Comparison of ENCODE assay signal across 1 cellular context in the genomic region with DNA sequence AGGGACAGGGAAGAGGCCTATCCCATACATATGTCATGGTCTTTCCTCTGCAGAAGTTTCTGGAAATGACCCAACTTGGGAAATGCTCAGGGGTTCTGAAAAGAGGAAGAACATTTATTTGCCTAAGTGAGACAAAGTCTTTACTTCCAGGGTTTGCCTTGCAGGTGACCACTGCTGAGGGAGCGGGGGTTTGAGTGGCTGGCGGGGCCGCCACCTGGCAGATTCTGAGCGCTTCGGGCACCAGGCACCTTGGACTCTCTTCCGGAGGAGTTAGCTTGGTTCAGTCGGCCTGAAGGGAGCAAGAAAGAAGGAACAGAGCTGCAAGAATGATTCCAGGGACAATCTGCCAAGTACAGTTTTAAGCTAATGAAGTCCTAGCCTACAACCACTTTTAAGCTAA.
TF ChIP-seq lines count a peak whose summit lies in the region.

No MANE protein-coding gene starts in this region.

TF ChIP-seq in GM23338, 12 proteins besides CTCF, POLR2A, EP300 and RAD21:
- TF ChIP-seq NANOG (IDR thresholded peaks at IDR 0.05; ENCODE audit: borderline replicate concordance) (no peak), CREB1 (CRISPR knock-in tag; IDR thresholded peaks at IDR 0.05; ENCODE audit: low read depth) (no peak), JUNB (IDR thresholded peaks at IDR 0.05; ENCODE audit: unreplicated experiment) (no peak), ZNF114 (CRISPR knock-in tag; IDR thresholded peaks at IDR 0.05) (no peak), ZNF331 (CRISPR knock-in tag; IDR thresholded peaks at IDR 0.05; ENCODE audit: low read depth) (no peak), EZH2phosphoT487 (IDR thresholded peaks at IDR 0.05; ENCODE audit: unreplicated experiment) (no peak), POLR2AphosphoS5 (IDR thresholded peaks at IDR 0.05; ENCODE audit: low read depth) (no peak), ZNF462 (CRISPR knock-in tag; IDR thresholded peaks at IDR 0.05) (no peak), STAT1 (IDR thresholded peaks at IDR 0.05; ENCODE audit: unreplicated experiment) (no peak), EZH2 (IDR thresholded peaks at IDR 0.05; ENCODE audit: low read depth, unreplicated experiment) (no peak)
- TF ChIP-seq, protein P1, sequence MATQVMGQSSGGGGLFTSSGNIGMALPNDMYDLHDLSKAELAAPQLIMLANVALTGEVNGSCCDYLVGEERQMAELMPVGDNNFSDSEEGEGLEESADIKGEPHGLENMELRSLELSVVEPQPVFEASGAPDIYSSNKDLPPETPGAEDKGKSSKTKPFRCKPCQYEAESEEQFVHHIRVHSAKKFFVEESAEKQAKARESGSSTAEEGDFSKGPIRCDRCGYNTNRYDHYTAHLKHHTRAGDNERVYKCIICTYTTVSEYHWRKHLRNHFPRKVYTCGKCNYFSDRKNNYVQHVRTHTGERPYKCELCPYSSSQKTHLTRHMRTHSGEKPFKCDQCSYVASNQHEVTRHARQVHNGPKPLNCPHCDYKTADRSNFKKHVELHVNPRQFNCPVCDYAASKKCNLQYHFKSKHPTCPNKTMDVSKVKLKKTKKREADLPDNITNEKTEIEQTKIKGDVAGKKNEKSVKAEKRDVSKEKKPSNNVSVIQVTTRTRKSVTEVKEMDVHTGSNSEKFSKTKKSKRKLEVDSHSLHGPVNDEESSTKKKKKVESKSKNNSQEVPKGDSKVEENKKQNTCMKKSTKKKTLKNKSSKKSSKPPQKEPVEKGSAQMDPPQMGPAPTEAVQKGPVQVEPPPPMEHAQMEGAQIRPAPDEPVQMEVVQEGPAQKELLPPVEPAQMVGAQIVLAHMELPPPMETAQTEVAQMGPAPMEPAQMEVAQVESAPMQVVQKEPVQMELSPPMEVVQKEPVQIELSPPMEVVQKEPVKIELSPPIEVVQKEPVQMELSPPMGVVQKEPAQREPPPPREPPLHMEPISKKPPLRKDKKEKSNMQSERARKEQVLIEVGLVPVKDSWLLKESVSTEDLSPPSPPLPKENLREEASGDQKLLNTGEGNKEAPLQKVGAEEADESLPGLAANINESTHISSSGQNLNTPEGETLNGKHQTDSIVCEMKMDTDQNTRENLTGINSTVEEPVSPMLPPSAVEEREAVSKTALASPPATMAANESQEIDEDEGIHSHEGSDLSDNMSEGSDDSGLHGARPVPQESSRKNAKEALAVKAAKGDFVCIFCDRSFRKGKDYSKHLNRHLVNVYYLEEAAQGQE (IDR thresholded peaks at IDR 0.05; ENCODE audit: unreplicated experiment), result no peak
- TF ChIP-seq, protein P2, sequence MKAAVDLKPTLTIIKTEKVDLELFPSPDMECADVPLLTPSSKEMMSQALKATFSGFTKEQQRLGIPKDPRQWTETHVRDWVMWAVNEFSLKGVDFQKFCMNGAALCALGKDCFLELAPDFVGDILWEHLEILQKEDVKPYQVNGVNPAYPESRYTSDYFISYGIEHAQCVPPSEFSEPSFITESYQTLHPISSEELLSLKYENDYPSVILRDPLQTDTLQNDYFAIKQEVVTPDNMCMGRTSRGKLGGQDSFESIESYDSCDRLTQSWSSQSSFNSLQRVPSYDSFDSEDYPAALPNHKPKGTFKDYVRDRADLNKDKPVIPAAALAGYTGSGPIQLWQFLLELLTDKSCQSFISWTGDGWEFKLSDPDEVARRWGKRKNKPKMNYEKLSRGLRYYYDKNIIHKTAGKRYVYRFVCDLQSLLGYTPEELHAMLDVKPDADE (IDR thresholded peaks at IDR 0.05), result no peak
